ENCODE assay signal across 8 cellular contexts in genomic region chr13:99380921-99381645, GRCh38.
DNase-seq lines count a peak whose midpoint lies in the region; ATAC-seq and TF ChIP-seq lines count a peak whose summit lies in the region.

No MANE protein-coding gene starts in this region.

- no peaks in the 10 kb centered on the region for H4K20me1 ChIP-seq in OCI-LY1 (ENCODE audit: insufficient read depth, low read length)

- H3K27me3 ChIP-seq in OCI-LY1 (ENCODE audit: insufficient read depth, low read length): no peaks in the 10 kb centered on the region
- no peaks in the 10 kb centered on the region for H3K27me3 ChIP-seq in H7 (ENCODE audit: control insufficient read depth, insufficient read depth, low read length)

- H3K4me3 ChIP-seq in OCI-LY1 (ENCODE audit: low read depth, low read length, poor library complexity, severe bottlenecking) (no peak overlapping the region), coronary artery (no peak overlapping the region), H7 (ENCODE audit: insufficient read depth, low read depth, low read length) (no peak overlapping the region)

- H3K9me3 ChIP-seq in OCI-LY1 (ENCODE audit: low read length): no peaks in the 10 kb centered on the region

- H3K4me3 Mint-ChIP-seq in stimulated activated naive B cell treated with anti-CD40 and anti-IgM and Interleukin-4, amounts not matched to agents 10 μg/mL and 1 μg/mL and 100 μg/mL, for 72 hours: no peak overlapping the region

- H3F3A ChIP-seq in OCI-LY1 (ENCODE audit: insufficient read depth, low read length): no peaks in the 10 kb centered on the region

- peak; percentile 31 for DNase-seq in coronary artery (ENCODE audit: low spot score)
- DNase-seq in stimulated activated naive B cell treated with anti-CD40 and anti-IgM and Interleukin-4, amounts not matched to agents 10 μg/mL and 1 μg/mL and 100 μg/mL, for 72 hours: no peak
- DNase-seq in H7: no peak
- DNase-seq in NCI-H2081 (lab: John Stamatoyannopoulos, UW): no peak
- DNase-seq in SK-N-DZ (ENCODE audit: low spot score): no peak
- no peak for DNase-seq in T1000 (lab: John Stamatoyannopoulos, UW)

- H3K9ac ChIP-seq in OCI-LY1 (ENCODE audit: low read length): no peak overlapping the region

- H3K36me3 ChIP-seq in OCI-LY1 (ENCODE audit: insufficient read depth, low read length) (peaks cover 97% of the 10 kb centered on the region), H7 (replicated peaks; ENCODE audit: control insufficient read depth, insufficient read depth, low read length) (peaks cover 3% of the 10 kb centered on the region; the same call in 1 of the 2 replicates)

- peaks cover 67 to 97% of the 10 kb centered on the region in 2 donors for H3K4me1 Mint-ChIP-seq in stimulated activated naive B cell treated with anti-CD40 and anti-IgM and Interleukin-4, amounts not matched to agents 10 μg/mL and 1 μg/mL and 100 μg/mL, for 72 hours

- H3K9me2 ChIP-seq in OCI-LY1 (ENCODE audit: low read depth, low read length): no peaks in the 10 kb centered on the region

- TF ChIP-seq CTCF in OCI-LY1 (IDR thresholded peaks at IDR 0.05; ENCODE audit: low read length): no peak
- TF ChIP-seq CTCF in coronary artery (IDR thresholded peaks at IDR 0.05): no peak

- H3K4me1 ChIP-seq in OCI-LY1 (ENCODE audit: insufficient read depth, low read length, severe bottlenecking): peaks cover 48% of the 10 kb centered on the region

- peaks cover 44 to 76% of the 10 kb centered on the region in 2 donors for H3K36me3 Mint-ChIP-seq in stimulated activated naive B cell treated with anti-CD40 and anti-IgM and Interleukin-4, amounts not matched to agents 10 μg/mL and 1 μg/mL and 100 μg/mL, for 72 hours

- no peaks in the 10 kb centered on the region for H3K79me2 ChIP-seq in OCI-LY1 (ENCODE audit: insufficient read depth, low read length)

- ATAC-seq in GM21390 (IDR thresholded peaks at IDR 0.05; ENCODE audit: unreplicated experiment): peak; percentile 56
- ATAC-seq in stimulated activated naive B cell treated with anti-CD40 and anti-IgM and Interleukin-4, amounts not matched to agents 10 μg/mL and 1 μg/mL and 100 μg/mL, for 72 hours (replicated peaks): peak; percentile 13 to 24

- H3K9me3 Mint-ChIP-seq in stimulated activated naive B cell treated with anti-CD40 and anti-IgM and Interleukin-4, amounts not matched to agents 10 μg/mL and 1 μg/mL and 100 μg/mL, for 72 hours: no peaks in the 10 kb centered on the region

- H3K27ac ChIP-seq in OCI-LY1 (ENCODE audit: low read depth, low read length, poor library complexity, severe bottlenecking) (peak overlapping the region; percentile 5), coronary artery (no peak overlapping the region)

- H3K4me2 ChIP-seq in OCI-LY1 (ENCODE audit: low read length): no peak overlapping the region

- H3K27me3 Mint-ChIP-seq in stimulated activated naive B cell treated with anti-CD40 and anti-IgM and Interleukin-4, amounts not matched to agents 10 μg/mL and 1 μg/mL and 100 μg/mL, for 72 hours: no peaks in the 10 kb centered on the region

- peak overlapping the region; percentile 88 for H3K27ac Mint-ChIP-seq in stimulated activated naive B cell treated with anti-CD40 and anti-IgM and Interleukin-4, amounts not matched to agents 10 μg/mL and 1 μg/mL and 100 μg/mL, for 72 hours

- no peak overlapping the region for H2AFZ ChIP-seq in OCI-LY1 (ENCODE audit: low read length)
